In genomic region chr6:125989631-125990030, GRCh38 we compare ENCODE assay signal across 15 cellular contexts. TPM values are rescaled to one million over a fixed set of nuclear protein-coding genes. Genes with fewer than 3 reads are reported as not detected.
DNase-seq lines count a peak whose midpoint lies in the region; ATAC-seq and TF ChIP-seq lines count a peak whose summit lies in the region.
"Had no signal": no experiment of that assay in that cellular context is flagged by ENCODE, and none has a peak within 500 bp of the region (broad histone marks: within the 10 kb centered on the region; RNA-seq: fewer than 3 reads in every experiment).

No MANE protein-coding gene starts in this region.

- H3K4me1 Mint-ChIP-seq in chondrocyte (ENCODE audit: low read depth): peaks cover 12% of the 10 kb centered on the region

- no peaks in the 10 kb centered on the region for H3K9me3 Mint-ChIP-seq in chondrocyte (ENCODE audit: low read depth)
- H3K9me3 Mint-ChIP-seq: activated CD4-positive, alpha-beta T cell treated with anti-CD3 and anti-CD28 coated beads, Interleukin-2, amount 10 ng/mL, durations not matched to agents 24 days and 14 days; activated T-helper 2 cell treated with anti-CD3 and anti-CD28 coated beads, Interferon-gamma antibody, Interleukin-2, Interleukin-4, amounts not matched to agents 10 μg/mL and 5 μg/mL and 100 μg/mL, durations not matched to agents 14 hours and 24 hours and 36 hours; T-helper 1 cell treated with Interleukin-12 subunit alpha and Interleukin-12 subunit beta and Interleukin-4 antibody, amounts not matched to agents 30 μg/mL and 1 μg/mL, for 36 hours had no signal

- H3K36me3 Mint-ChIP-seq in chondrocyte (ENCODE audit: low read depth): no peaks in the 10 kb centered on the region

- H3K4me2 ChIP-seq in DOHH2 (ENCODE audit: low read length): peak overlapping the region; percentile 80
- H3K4me2 ChIP-seq in Karpas-422 (ENCODE audit: low read depth, low read length, poor library complexity, severe bottlenecking): peak overlapping the region; percentile 90
- H3K4me2 ChIP-seq: BLaER1 had no signal

- peak; percentile 28 for ATAC-seq in mucosa of descending colon
- ATAC-seq in GM19455 (IDR thresholded peaks at IDR 0.05; ENCODE audit: unreplicated experiment): no peak
- ATAC-seq in HG02623 (IDR thresholded peaks at IDR 0.05; ENCODE audit: unreplicated experiment): no peak

- no peak overlapping the region for H3K9ac ChIP-seq in Karpas-422 (ENCODE audit: low read length)
- H3K9ac ChIP-seq: BLaER1 had no signal

- H3K79me2 ChIP-seq in DOHH2 (ENCODE audit: control insufficient read depth, low read length): peaks cover 92% of the 10 kb centered on the region
- peaks cover 97% of the 10 kb centered on the region for H3K79me2 ChIP-seq in Karpas-422 (ENCODE audit: low read length)

- DNase-seq in Karpas-422 (no peak), chondrocyte (ENCODE audit: low spot score) (no peak), mucosa of descending colon (no peak), NCI-H2196 (lab: John Stamatoyannopoulos, UW; ENCODE audit: unreplicated experiment) (no peak), C1 segment of cervical spinal cord (lab: John Stamatoyannopoulos, UW) (no peak)
- DNase-seq: activated CD4-positive, alpha-beta T cell treated with anti-CD3 and anti-CD28 coated beads, Interleukin-2, amount 10 ng/mL, durations not matched to agents 24 days and 14 days; NCI-H2029 treated with DMSO at 0.1 percent for 48 hours had no signal

- peaks cover 51% of the 10 kb centered on the region for H3K4me1 ChIP-seq in DOHH2 (ENCODE audit: control insufficient read depth, low read length)
- H3K4me1 ChIP-seq in Karpas-422 (ENCODE audit: low read length): peaks cover 78% of the 10 kb centered on the region
- peaks cover 15% of the 10 kb centered on the region for H3K4me1 ChIP-seq in mucosa of descending colon (ENCODE audit: low read depth)

- peaks cover 32% of the 10 kb centered on the region for H3K36me3 ChIP-seq in DOHH2 (ENCODE audit: control insufficient read depth, low read length)
- peaks cover 10% of the 10 kb centered on the region for H3K36me3 ChIP-seq in Karpas-422 (ENCODE audit: insufficient read depth, low read length)
- H3K36me3 ChIP-seq in mucosa of descending colon (ENCODE audit: low read depth): no peaks in the 10 kb centered on the region
- H3K36me3 ChIP-seq: BLaER1, right atrium auricular region, vagina had no signal

- no peaks in the 10 kb centered on the region for H3K9me3 ChIP-seq in DOHH2 (ENCODE audit: control insufficient read depth, insufficient read depth, low read length)
- H3K9me3 ChIP-seq in Karpas-422 (ENCODE audit: low read length): no peaks in the 10 kb centered on the region
- no peaks in the 10 kb centered on the region for H3K9me3 ChIP-seq in mucosa of descending colon
- H3K9me3 ChIP-seq: BLaER1, right atrium auricular region, vagina had no signal

- H3K4me3 ChIP-seq in DOHH2 (ENCODE audit: low read length) (no peak overlapping the region), Karpas-422 (ENCODE audit: low read length) (peak overlapping the region; percentile 7; the same call in 1 of the 2 replicates), mucosa of descending colon (no peak overlapping the region)
- H3K4me3 ChIP-seq: BLaER1, right atrium auricular region, vagina had no signal

- H3K27ac ChIP-seq in DOHH2 (ENCODE audit: low read depth, low read length): no peak overlapping the region
- H3K27ac ChIP-seq in Karpas-422 (ENCODE audit: low read length): no peak overlapping the region
- H3K27ac ChIP-seq: BLaER1, right atrium auricular region, vagina had no signal

- peaks cover 16% of the 10 kb centered on the region for H3F3A ChIP-seq in DOHH2 (ENCODE audit: control insufficient read depth, insufficient read depth)

- no peaks in the 10 kb centered on the region for H4K20me1 ChIP-seq in DOHH2 (ENCODE audit: control insufficient read depth, insufficient read depth, low read depth, low read length)
- peaks cover 12% of the 10 kb centered on the region for H4K20me1 ChIP-seq in Karpas-422 (ENCODE audit: insufficient read depth, low read depth, low read length)

- H2AFZ ChIP-seq in Karpas-422 (ENCODE audit: low read length): no peak overlapping the region

- peak overlapping the region; percentile 23 for H3K27ac Mint-ChIP-seq in chondrocyte (ENCODE audit: unreplicated experiment)
- H3K27ac Mint-ChIP-seq: activated CD4-positive, alpha-beta T cell treated with anti-CD3 and anti-CD28 coated beads, Interleukin-2, amount 10 ng/mL, durations not matched to agents 24 days and 14 days; activated T-helper 2 cell treated with anti-CD3 and anti-CD28 coated beads, Interferon-gamma antibody, Interleukin-2, Interleukin-4, amounts not matched to agents 10 μg/mL and 5 μg/mL and 100 μg/mL, durations not matched to agents 14 hours and 24 hours and 36 hours; T-helper 1 cell treated with Interleukin-12 subunit alpha and Interleukin-12 subunit beta and Interleukin-4 antibody, amounts not matched to agents 30 μg/mL and 1 μg/mL, for 36 hours had no signal

- TF ChIP-seq CTCF in DOHH2 (IDR thresholded peaks at IDR 0.05; ENCODE audit: low read depth, low read length, poor library complexity, severe bottlenecking): no peak
- no peak for TF ChIP-seq CTCF in chondrocyte (IDR thresholded peaks at IDR 0.05)
- TF ChIP-seq CTCF in mucosa of descending colon (IDR thresholded peaks at IDR 0.05): no peak

- H3K27me3 ChIP-seq in DOHH2 (ENCODE audit: control insufficient read depth, low read length): no peaks in the 10 kb centered on the region
- H3K27me3 ChIP-seq in Karpas-422 (ENCODE audit: low read length): no peaks in the 10 kb centered on the region
- H3K27me3 ChIP-seq: BLaER1, right atrium auricular region, vagina had no signal

- no peaks in the 10 kb centered on the region for H3K9me2 ChIP-seq in DOHH2 (replicated peaks; ENCODE audit: control insufficient read depth, low read length)
- H3K9me2 ChIP-seq in Karpas-422 (replicated peaks; ENCODE audit: insufficient read depth, low read length): no peaks in the 10 kb centered on the region

- no peaks in the 10 kb centered on the region for H3K27me3 Mint-ChIP-seq in chondrocyte (ENCODE audit: low read depth)
- H3K27me3 Mint-ChIP-seq: activated CD4-positive, alpha-beta T cell treated with anti-CD3 and anti-CD28 coated beads, Interleukin-2, amount 10 ng/mL, durations not matched to agents 24 days and 14 days had no signal

- intact Hi-C loops in mucosa of descending colon (cut with DNase I, micrococcal nuclease): loop anchor here in 1 of 2 donors (10.0 kb wide), 1 partner anchor 685 kb away; the partner anchor contains the start of gene HDDC2

- H3K4me3 Mint-ChIP-seq in chondrocyte (ENCODE audit: unreplicated experiment): no peak overlapping the region
- H3K4me3 Mint-ChIP-seq: activated CD4-positive, alpha-beta T cell treated with anti-CD3 and anti-CD28 coated beads, Interleukin-2, amount 10 ng/mL, durations not matched to agents 24 days and 14 days; T-helper 1 cell treated with Interleukin-12 subunit alpha and Interleukin-12 subunit beta and Interleukin-4 antibody, amounts not matched to agents 30 μg/mL and 1 μg/mL, for 36 hours had no signal

RNA-seq across cellular contexts. Expression of gene TRMT11, which starts 3.3 kb away (rescaled TPM):
- 70.6 and 140 TPM in 2 replicates for total RNA-seq in Karpas-422 (2014; rRNA removed; shearing (Covaris generic); ENCODE audit: low replicate concordance)
- total RNA-seq in chondrocyte (12.0 to 21.0 TPM (median 15.4 TPM) in 3 replicates), mucosa of descending colon (10 to 100 TPM; 20.7 to 22.7 (median 21.5) TPM)

RNA-seq across cellular contexts. Expression of gene HINT3, which starts 33.1 kb away (rescaled TPM):
- 16.5 and 22.0 TPM in 2 replicates for total RNA-seq in Karpas-422 (2014; rRNA removed; shearing (Covaris generic); ENCODE audit: low replicate concordance)
- 15.7 to 19.7 TPM (median 19.3 TPM) in 3 replicates for total RNA-seq in chondrocyte
- 10 to 100 TPM; 23.2 to 32.9 (median 23.2) TPM for total RNA-seq in mucosa of descending colon
